Comparison of ENCODE assay signal across 29 cellular contexts in genomic region chr4:136277741-136278140, GRCh38.
DNase-seq lines count a peak whose midpoint lies in the region; ATAC-seq, FAIRE-seq and TF ChIP-seq lines count a peak whose summit lies in the region.
"Had no signal": no experiment of that assay in that cellular context is flagged by ENCODE, and none has a peak within 500 bp of the region (broad histone marks: within the 10 kb centered on the region; RNA-seq: fewer than 3 reads in every experiment).

No MANE protein-coding gene starts in this region.

- no peak for DNase-seq in D721Med (ENCODE audit: insufficient read length, low spot score)
- DNase-seq in OCI-M1 (lab: John Stamatoyannopoulos, UW) = peak; percentile 17
- DNase-seq in fibroblast of pulmonary artery (ENCODE audit: low read depth) = peak; percentile 10
- DNase-seq in RCC 7860 (ENCODE audit: low spot score) = no peak
- DNase-seq in RPMI8226 = no peak
- no peak for DNase-seq in stimulated activated CD4-positive, alpha-beta T cell treated with anti-CD3 and anti-CD28 coated beads, Interleukin-4, amount 100 ng/mL, for 24 hours
- DNase-seq: activated CD4-positive, alpha-beta T cell treated with anti-CD3 and anti-CD28 coated beads for 4 hours; activated CD8-positive, alpha-beta memory T cell treated with anti-CD3 and anti-CD28 coated beads for 24 hours; activated effector memory CD4-positive, alpha-beta T cell treated with anti-CD3 and anti-CD28 coated beads, Interleukin-2, amount 50 U/mL, for 16 hours; AML-193; aorta; CD4-positive, CD25-positive, alpha-beta regulatory T cell; cortex of kidney; effector memory CD8-positive, alpha-beta T cell; H7; Kasumi-1; MV-4-11; NCI-H1436 treated with DMSO at 0.1 percent for 48 hours; NCI-H526 treated with DMSO at 0.1 percent for 48 hours; ovary; SHP77; stimulated activated naive CD4-positive, alpha-beta T cell treated with Interleukin-2 at 50 U/mL for 16 hours; SW 1271 had no signal

- H3K4me3 ChIP-seq in fibroblast of pulmonary artery (replicated peaks; ENCODE audit: low read depth, low read length) = no peak overlapping the region
- H3K4me3 ChIP-seq: A549, ovary, skin epidermis, suprapubic skin had no signal

- no peak for TF ChIP-seq CTCF in D721Med (IDR thresholded peaks at IDR 0.05; ENCODE audit: insufficient read depth, missing control alignments)
- TF ChIP-seq CTCF in fibroblast of pulmonary artery (IDR thresholded peaks at IDR 0.05; ENCODE audit: low read length, missing control alignments) = no peak

- FAIRE-seq in D721Med (lab: Jason Lieb, UNC) (peak; percentile 63), RCC 7860 (lab: Jason Lieb, UNC) (no peak)
- FAIRE-seq: A549 had no signal

- ATAC-seq in HG02610 (IDR thresholded peaks at IDR 0.05; ENCODE audit: unreplicated experiment) = peak; percentile 64
- ATAC-seq in GM18517 (IDR thresholded peaks at IDR 0.05; ENCODE audit: unreplicated experiment) = no peak
- ATAC-seq: A549; effector memory CD8-positive, alpha-beta T cell; left lobe of liver had no signal

Comparison
In these comparisons a context has a peak if more than half of its experiments do, and no peak if none do; other contexts are left out.
1. DNase-seq: peak in OCI-M1 (single experiment) and fibroblast of pulmonary artery (single experiment); none in D721Med (single experiment), RCC 7860 (single experiment), RPMI8226 (single experiment) and stimulated activated CD4-positive, alpha-beta T cell treated with anti-CD3 and anti-CD28 coated beads, Interleukin-4, amount 100 ng/mL, for 24 hours (single experiment).